1 cellular context compared by ENCODE assay signal in the genomic region with DNA sequence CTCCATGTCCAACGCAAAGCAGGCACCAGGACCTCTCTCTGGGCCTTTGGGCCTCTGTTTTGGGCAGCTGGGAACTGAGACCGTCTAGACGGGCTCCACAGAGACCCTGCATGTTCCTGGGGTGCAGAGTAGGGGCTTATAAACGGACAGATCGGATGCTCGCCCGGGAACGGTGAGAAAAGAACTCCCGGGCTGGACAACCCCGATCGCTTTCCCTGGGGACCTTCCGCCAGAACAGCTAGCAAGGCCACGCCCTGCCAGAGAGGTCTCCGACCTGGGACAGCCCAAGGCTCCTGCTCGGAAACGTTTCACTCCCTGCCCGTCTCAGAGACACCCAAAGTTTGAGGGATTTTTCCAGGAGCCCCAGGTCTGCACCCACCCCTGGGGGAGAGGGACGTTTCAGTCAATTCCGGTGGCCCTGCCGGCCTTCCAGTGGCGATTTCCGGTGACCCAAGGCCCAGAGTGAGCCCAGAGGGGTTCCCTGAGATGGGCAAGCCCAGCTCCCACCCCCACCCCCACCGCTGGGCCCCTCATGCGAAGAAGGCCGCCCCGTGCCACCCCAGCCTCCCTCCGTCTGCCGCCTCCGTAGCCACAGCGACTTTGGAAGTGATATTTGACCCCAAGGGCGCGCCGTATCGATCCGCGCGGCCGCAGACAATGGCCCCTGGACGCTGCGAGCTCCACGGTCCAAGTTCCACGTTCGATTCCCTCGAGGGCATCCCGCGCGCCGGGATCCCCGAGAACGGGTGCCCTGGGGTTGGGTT.
A peak's percentile ranks its signal among the peaks of the same experiment; 100 is the strongest.
TF ChIP-seq lines count a peak whose summit lies in the region.

No MANE protein-coding gene starts in this region.

TF ChIP-seq in HEK293, 187 proteins besides CTCF, POLR2A, EP300 and RAD21 (continued from another document and continues in another):
- TF ChIP-seq, protein P1, sequence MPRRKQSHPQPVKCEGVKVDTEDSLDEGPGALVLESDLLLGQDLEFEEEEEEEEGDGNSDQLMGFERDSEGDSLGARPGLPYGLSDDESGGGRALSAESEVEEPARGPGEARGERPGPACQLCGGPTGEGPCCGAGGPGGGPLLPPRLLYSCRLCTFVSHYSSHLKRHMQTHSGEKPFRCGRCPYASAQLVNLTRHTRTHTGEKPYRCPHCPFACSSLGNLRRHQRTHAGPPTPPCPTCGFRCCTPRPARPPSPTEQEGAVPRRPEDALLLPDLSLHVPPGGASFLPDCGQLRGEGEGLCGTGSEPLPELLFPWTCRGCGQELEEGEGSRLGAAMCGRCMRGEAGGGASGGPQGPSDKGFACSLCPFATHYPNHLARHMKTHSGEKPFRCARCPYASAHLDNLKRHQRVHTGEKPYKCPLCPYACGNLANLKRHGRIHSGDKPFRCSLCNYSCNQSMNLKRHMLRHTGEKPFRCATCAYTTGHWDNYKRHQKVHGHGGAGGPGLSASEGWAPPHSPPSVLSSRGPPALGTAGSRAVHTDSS (tag by site-specific recombination; IDR thresholded peaks at IDR 0.05) = no peak
- no peak for TF ChIP-seq ZNF354C (tag by site-specific recombination; IDR thresholded peaks at IDR 0.05; ENCODE audit: borderline replicate concordance, low read depth)
- TF ChIP-seq, protein P2, sequence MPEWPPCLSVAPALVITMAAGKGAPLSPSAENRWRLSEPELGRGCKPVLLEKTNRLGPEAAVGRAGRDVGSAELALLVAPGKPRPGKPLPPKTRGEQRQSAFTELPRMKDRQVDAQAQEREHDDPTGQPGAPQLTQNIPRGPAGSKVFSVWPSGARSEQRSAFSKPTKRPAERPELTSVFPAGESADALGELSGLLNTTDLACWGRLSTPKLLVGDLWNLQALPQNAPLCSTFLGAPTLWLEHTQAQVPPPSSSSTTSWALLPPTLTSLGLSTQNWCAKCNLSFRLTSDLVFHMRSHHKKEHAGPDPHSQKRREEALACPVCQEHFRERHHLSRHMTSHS (tag by site-specific recombination; IDR thresholded peaks at IDR 0.05) = no peak
- TF ChIP-seq ZXDB (tag by site-specific recombination; IDR thresholded peaks at IDR 0.05) = no peak
- TF ChIP-seq ZNF426 (tag by site-specific recombination; IDR thresholded peaks at IDR 0.05) = no peak
- no peak for TF ChIP-seq GLI2 (tag by site-specific recombination; IDR thresholded peaks at IDR 0.05; ENCODE audit: borderline replicate concordance, low read depth)
- TF ChIP-seq, protein P3, sequence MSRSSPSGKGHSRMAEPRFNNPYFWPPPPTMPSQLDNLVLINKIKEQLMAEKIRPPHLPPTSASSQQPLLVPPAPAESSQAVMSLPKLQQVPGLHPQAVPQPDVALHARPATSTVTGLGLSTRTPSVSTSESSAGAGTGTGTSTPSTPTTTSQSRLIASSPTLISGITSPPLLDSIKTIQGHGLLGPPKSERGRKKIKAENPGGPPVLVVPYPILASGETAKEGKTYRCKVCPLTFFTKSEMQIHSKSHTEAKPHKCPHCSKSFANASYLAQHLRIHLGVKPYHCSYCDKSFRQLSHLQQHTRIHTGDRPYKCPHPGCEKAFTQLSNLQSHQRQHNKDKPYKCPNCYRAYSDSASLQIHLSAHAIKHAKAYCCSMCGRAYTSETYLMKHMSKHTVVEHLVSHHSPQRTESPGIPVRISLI (tag by site-specific recombination; IDR thresholded peaks at IDR 0.05) = no peak
- TF ChIP-seq EGR2 (tag by site-specific recombination; IDR thresholded peaks at IDR 0.05; ENCODE audit: low read depth) = 0 out of 2 replicates have a peak, but pooled peaks have one; percentile 17
- TF ChIP-seq ZNF629 (tag by site-specific recombination; IDR thresholded peaks at IDR 0.05) = no peak
- TF ChIP-seq IKZF3 (tag by site-specific recombination; IDR thresholded peaks at IDR 0.05) = no peak
- TF ChIP-seq ZNF169 (tag by site-specific recombination; IDR thresholded peaks at IDR 0.05) = no peak
- TF ChIP-seq GLIS1 (tag by site-specific recombination; IDR thresholded peaks at IDR 0.05) = no peak
- TF ChIP-seq ZNF37A (tag by site-specific recombination; IDR thresholded peaks at IDR 0.05) = no peak
- peak; percentile 43; the same call in 1 of the 2 replicates for TF ChIP-seq ZFHX2 (tag by site-specific recombination; conservative IDR thresholded peaks at IDR 0.05)
- TF ChIP-seq ZNF114 (tag by site-specific recombination; IDR thresholded peaks at IDR 0.05) = no peak
- TF ChIP-seq ZBTB17 (tag by site-specific recombination; IDR thresholded peaks at IDR 0.05) = no peak
- TF ChIP-seq ZIC2 (tag by site-specific recombination; IDR thresholded peaks at IDR 0.05) = peak; percentile 21; the same call in 1 of the 2 replicates
- no peak for TF ChIP-seq HOXC10 (CRISPR knock-in tag; IDR thresholded peaks at IDR 0.05)
- TF ChIP-seq SP3 (tag by site-specific recombination; IDR thresholded peaks at IDR 0.05) = no peak
- TF ChIP-seq ZNF23 (tag by site-specific recombination; IDR thresholded peaks at IDR 0.05; ENCODE audit: borderline replicate concordance) = no peak
- TF ChIP-seq, protein P4, sequence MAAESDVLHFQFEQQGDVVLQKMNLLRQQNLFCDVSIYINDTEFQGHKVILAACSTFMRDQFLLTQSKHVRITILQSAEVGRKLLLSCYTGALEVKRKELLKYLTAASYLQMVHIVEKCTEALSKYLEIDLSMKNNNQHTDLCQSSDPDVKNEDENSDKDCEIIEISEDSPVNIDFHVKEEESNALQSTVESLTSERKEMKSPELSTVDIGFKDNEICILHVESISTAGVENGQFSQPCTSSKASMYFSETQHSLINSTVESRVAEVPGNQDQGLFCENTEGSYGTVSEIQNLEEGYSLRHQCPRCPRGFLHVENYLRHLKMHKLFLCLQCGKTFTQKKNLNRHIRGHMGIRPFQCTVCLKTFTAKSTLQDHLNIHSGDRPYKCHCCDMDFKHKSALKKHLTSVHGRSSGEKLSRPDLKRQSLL (tag by site-specific recombination; IDR thresholded peaks at IDR 0.05) = no peak
- TF ChIP-seq, protein P5, sequence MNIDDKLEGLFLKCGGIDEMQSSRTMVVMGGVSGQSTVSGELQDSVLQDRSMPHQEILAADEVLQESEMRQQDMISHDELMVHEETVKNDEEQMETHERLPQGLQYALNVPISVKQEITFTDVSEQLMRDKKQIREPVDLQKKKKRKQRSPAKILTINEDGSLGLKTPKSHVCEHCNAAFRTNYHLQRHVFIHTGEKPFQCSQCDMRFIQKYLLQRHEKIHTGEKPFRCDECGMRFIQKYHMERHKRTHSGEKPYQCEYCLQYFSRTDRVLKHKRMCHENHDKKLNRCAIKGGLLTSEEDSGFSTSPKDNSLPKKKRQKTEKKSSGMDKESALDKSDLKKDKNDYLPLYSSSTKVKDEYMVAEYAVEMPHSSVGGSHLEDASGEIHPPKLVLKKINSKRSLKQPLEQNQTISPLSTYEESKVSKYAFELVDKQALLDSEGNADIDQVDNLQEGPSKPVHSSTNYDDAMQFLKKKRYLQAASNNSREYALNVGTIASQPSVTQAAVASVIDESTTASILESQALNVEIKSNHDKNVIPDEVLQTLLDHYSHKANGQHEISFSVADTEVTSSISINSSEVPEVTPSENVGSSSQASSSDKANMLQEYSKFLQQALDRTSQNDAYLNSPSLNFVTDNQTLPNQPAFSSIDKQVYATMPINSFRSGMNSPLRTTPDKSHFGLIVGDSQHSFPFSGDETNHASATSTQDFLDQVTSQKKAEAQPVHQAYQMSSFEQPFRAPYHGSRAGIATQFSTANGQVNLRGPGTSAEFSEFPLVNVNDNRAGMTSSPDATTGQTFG (tag by site-specific recombination; IDR thresholded peaks at IDR 0.05; ENCODE audit: borderline replicate concordance) = no peak
- TF ChIP-seq SCRT1 (tag by site-specific recombination; IDR thresholded peaks at IDR 0.05; ENCODE audit: borderline replicate concordance) = no peak
- no peak for TF ChIP-seq ZNF248 (tag by site-specific recombination; IDR thresholded peaks at IDR 0.05)
- no peak for TF ChIP-seq ZNF549 (tag by site-specific recombination; IDR thresholded peaks at IDR 0.05)
- TF ChIP-seq KLF8 (tag by site-specific recombination; IDR thresholded peaks at IDR 0.05) = no peak
- TF ChIP-seq, protein P6, sequence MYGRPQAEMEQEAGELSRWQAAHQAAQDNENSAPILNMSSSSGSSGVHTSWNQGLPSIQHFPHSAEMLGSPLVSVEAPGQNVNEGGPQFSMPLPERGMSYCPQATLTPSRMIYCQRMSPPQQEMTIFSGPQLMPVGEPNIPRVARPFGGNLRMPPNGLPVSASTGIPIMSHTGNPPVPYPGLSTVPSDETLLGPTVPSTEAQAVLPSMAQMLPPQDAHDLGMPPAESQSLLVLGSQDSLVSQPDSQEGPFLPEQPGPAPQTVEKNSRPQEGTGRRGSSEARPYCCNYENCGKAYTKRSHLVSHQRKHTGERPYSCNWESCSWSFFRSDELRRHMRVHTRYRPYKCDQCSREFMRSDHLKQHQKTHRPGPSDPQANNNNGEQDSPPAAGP (tag by site-specific recombination; IDR thresholded peaks at IDR 0.05) = no peak
- TF ChIP-seq ZNF707 (tag by site-specific recombination; IDR thresholded peaks at IDR 0.05) = no peak
- no peak for TF ChIP-seq ZNF530 (tag by site-specific recombination; IDR thresholded peaks at IDR 0.05; ENCODE audit: low read depth)
- peak; percentile 68; the same call in 1 of the 2 replicates for TF ChIP-seq ZNF335 (tag by site-specific recombination; conservative IDR thresholded peaks at IDR 0.05)
- no peak for TF ChIP-seq ZNF501 (tag by site-specific recombination; IDR thresholded peaks at IDR 0.05)
- no peak for TF ChIP-seq ZFP41 (tag by site-specific recombination; IDR thresholded peaks at IDR 0.05; ENCODE audit: borderline replicate concordance)
- TF ChIP-seq, protein P7, sequence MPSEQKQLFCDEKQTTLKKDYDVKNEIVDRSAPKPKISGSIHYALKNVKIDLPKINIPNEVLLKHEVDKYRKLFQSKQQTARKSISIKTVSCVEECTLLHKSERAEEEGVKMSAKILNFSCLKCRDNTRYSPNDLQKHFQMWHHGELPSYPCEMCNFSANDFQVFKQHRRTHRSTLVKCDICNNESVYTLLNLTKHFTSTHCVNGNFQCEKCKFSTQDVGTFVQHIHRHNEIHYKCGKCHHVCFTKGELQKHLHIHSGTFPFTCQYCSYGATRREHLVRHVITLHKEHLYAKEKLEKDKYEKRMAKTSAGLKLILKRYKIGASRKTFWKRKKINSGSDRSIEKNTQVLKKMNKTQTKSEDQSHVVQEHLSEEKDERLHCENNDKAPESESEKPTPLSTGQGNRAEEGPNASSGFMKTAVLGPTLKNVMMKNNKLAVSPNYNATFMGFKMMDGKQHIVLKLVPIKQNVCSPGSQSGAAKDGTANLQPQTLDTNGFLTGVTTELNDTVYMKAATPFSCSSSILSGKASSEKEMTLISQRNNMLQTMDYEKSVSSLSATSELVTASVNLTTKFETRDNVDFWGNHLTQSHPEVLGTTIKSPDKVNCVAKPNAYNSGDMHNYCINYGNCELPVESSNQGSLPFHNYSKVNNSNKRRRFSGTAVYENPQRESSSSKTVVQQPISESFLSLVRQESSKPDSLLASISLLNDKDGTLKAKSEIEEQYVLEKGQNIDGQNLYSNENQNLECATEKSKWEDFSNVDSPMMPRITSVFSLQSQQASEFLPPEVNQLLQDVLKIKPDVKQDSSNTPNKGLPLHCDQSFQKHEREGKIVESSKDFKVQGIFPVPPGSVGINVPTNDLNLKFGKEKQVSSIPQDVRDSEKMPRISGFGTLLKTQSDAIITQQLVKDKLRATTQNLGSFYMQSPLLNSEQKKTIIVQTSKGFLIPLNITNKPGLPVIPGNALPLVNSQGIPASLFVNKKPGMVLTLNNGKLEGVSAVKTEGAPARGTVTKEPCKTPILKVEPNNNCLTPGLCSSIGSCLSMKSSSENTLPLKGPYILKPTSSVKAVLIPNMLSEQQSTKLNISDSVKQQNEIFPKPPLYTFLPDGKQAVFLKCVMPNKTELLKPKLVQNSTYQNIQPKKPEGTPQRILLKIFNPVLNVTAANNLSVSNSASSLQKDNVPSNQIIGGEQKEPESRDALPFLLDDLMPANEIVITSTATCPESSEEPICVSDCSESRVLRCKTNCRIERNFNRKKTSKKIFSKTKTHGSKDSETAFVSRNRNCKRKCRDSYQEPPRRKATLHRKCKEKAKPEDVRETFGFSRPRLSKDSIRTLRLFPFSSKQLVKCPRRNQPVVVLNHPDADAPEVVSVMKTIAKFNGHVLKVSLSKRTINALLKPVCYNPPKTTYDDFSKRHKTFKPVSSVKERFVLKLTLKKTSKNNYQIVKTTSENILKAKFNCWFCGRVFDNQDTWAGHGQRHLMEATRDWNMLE (tag by site-specific recombination; conservative IDR thresholded peaks at IDR 0.05; ENCODE audit: low read depth) = no peak
- TF ChIP-seq ZNF394 (tag by site-specific recombination; IDR thresholded peaks at IDR 0.05; ENCODE audit: borderline replicate concordance) = no peak
- no peak for TF ChIP-seq SALL2 (tag by site-specific recombination; IDR thresholded peaks at IDR 0.05; ENCODE audit: borderline replicate concordance)
- TF ChIP-seq ZNF777 (tag by site-specific recombination; IDR thresholded peaks at IDR 0.05; ENCODE audit: borderline replicate concordance) = no peak
- TF ChIP-seq ZBTB20 (tag by site-specific recombination; IDR thresholded peaks at IDR 0.05) = peak; percentile 86
- no peak for TF ChIP-seq ZNF660 (tag by site-specific recombination; IDR thresholded peaks at IDR 0.05)
- TF ChIP-seq TCF7L2 (IDR thresholded peaks at IDR 0.05; ENCODE audit: borderline replicate concordance, low read depth, low read length) = no peak
- TF ChIP-seq ZSCAN30 (tag by site-specific recombination; IDR thresholded peaks at IDR 0.05) = no peak
- no peak for TF ChIP-seq ZNF529 (tag by site-specific recombination; IDR thresholded peaks at IDR 0.05; ENCODE audit: insufficient replicate concordance)
- TF ChIP-seq ZNF596 (tag by site-specific recombination; IDR thresholded peaks at IDR 0.05) = no peak
- no peak for TF ChIP-seq ZNF221 (tag by site-specific recombination; IDR thresholded peaks at IDR 0.05; ENCODE audit: borderline replicate concordance)
- TF ChIP-seq, protein P8, sequence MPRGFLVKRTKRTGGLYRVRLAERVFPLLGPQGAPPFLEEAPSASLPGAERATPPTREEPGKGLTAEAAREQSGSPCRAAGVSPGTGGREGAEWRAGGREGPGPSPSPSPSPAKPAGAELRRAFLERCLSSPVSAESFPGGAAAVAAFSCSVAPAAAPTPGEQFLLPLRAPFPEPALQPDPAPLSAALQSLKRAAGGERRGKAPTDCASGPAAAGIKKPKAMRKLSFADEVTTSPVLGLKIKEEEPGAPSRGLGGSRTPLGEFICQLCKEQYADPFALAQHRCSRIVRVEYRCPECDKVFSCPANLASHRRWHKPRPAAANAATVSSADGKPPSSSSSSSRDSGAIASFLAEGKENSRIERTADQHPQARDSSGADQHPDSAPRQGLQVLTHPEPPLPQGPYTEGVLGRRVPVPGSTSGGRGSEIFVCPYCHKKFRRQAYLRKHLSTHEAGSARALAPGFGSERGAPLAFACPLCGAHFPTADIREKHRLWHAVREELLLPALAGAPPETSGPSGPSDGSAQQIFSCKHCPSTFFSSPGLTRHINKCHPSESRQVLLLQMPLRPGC (tag by site-specific recombination; IDR thresholded peaks at IDR 0.05) = 0 out of 2 replicates have a peak, but pooled peaks have one; percentile 18
- TF ChIP-seq OSR2 (tag by site-specific recombination; IDR thresholded peaks at IDR 0.05) = no peak
- no peak for TF ChIP-seq MYNN (tag by site-specific recombination; IDR thresholded peaks at IDR 0.05; ENCODE audit: borderline replicate concordance)
- no peak for TF ChIP-seq ZNF473 (tag by site-specific recombination; IDR thresholded peaks at IDR 0.05)
- TF ChIP-seq ZNF24 (tag by site-specific recombination; IDR thresholded peaks at IDR 0.05) = no peak
